12 cellular contexts compared by ENCODE assay signal in genomic region chr10:79065853-79066252, GRCh38. TPM values are rescaled to one million over a fixed set of nuclear protein-coding genes. Genes with fewer than 3 reads are reported as not detected.
DNase-seq lines count a peak whose midpoint lies in the region; ATAC-seq, FAIRE-seq and TF ChIP-seq lines count a peak whose summit lies in the region.
"Had no signal": no experiment of that assay in that cellular context is flagged by ENCODE, and none has a peak within 500 bp of the region (broad histone marks: within the 10 kb centered on the region; RNA-seq: fewer than 3 reads in every experiment).

No MANE protein-coding gene starts in this region.

- TF ChIP-seq EP300 in HepG2 (IDR thresholded peaks at IDR 0.05; ENCODE audit: low read depth in 2 of 2, low read length in 2 of 2) (no peak), HepG2 (CRISPR knock-in tag; IDR thresholded peaks at IDR 0.05; ENCODE audit: borderline replicate concordance) (no peak), stomach (IDR thresholded peaks at IDR 0.05) (no peak)

- H3K27ac Mint-ChIP-seq in activated naive CD4-positive, alpha-beta T cell treated with anti-CD3 and anti-CD28 coated beads, Interleukin-2, amount 50 U/mL, for 24 hours, result peak overlapping the region; percentile 7
- no peak overlapping the region for H3K27ac Mint-ChIP-seq in activated naive CD4-positive, alpha-beta T cell treated with anti-CD3 and anti-CD28 coated beads, Interleukin-2, amount 50 U/mL, for 72 hours
- H3K27ac Mint-ChIP-seq in T-cell, result peak overlapping the region; percentile 73 to 76
- H3K27ac Mint-ChIP-seq in Caco-2 (ENCODE audit: unreplicated experiment), result no peak overlapping the region

- H3K36me3 Mint-ChIP-seq in activated naive CD4-positive, alpha-beta T cell treated with anti-CD3 and anti-CD28 coated beads, Interleukin-2, amount 50 U/mL, for 24 hours, result no peaks in the 10 kb centered on the region
- no peaks in the 10 kb centered on the region for H3K36me3 Mint-ChIP-seq in activated naive CD4-positive, alpha-beta T cell treated with anti-CD3 and anti-CD28 coated beads, Interleukin-2, amount 50 U/mL, for 72 hours
- H3K36me3 Mint-ChIP-seq in T-cell (no peaks in the 10 kb centered on the region), Caco-2 (ENCODE audit: insufficient read depth, unreplicated experiment) (peaks cover 21% of the 10 kb centered on the region)

- H3K27me3 Mint-ChIP-seq in activated naive CD4-positive, alpha-beta T cell treated with anti-CD3 and anti-CD28 coated beads, Interleukin-2, amount 50 U/mL, for 24 hours, result no peaks in the 10 kb centered on the region
- H3K27me3 Mint-ChIP-seq in T-cell (no peaks in the 10 kb centered on the region), Caco-2 (ENCODE audit: insufficient read depth, unreplicated experiment) (no peaks in the 10 kb centered on the region)

- no peak for FAIRE-seq in HepG2 (lab: Jason Lieb, UNC)
- FAIRE-seq: GM18507 had no signal

- no peak for TF ChIP-seq RAD21 in HepG2 (CRISPR knock-in tag; IDR thresholded peaks at IDR 0.05)

- no peak overlapping the region for H2AFZ ChIP-seq in HepG2 (ENCODE audit: low read length)

- CTCF ChIA-PET in T-cell (lab: Charles Lee), result no interaction called here
- CTCF ChIA-PET in HepG2 (lab: Yijun Ruan, JAX; ENCODE audit: low intra/inter-chr PET ratio, low total read pairs), result no interaction called here
- CTCF ChIA-PET in Caco-2 (lab: Charles Lee), result interaction anchor here (0.6 to 3.5 kb wide), 7 partner anchors 11 to 130 kb away, joined by 3 to 19 read pairs (median 6); no protein-coding TSS in a partner anchor

- DNase-seq in activated naive CD4-positive, alpha-beta T cell treated with anti-CD3 and anti-CD28 coated beads, Interleukin-2, amount 50 U/mL, for 72 hours (ENCODE audit: low spot score in 2 of 2), result no peak
- DNase-seq in T-cell, result no peak
- DNase-seq in HepG2 (ENCODE audit: low spot score), result no peak
- DNase-seq in stomach, result no peak
- no peak for DNase-seq in NCI-H1930 (lab: John Stamatoyannopoulos, UW)
- no peak for DNase-seq in Caco-2
- DNase-seq in stimulated activated naive CD4-positive, alpha-beta T cell treated with Interleukin-2 at 50 U/mL for 16 hours (lab: John Stamatoyannopoulos, UW), result no peak

- POLR2A ChIA-PET in T-cell (lab: Charles Lee), result no interaction called here
- POLR2A ChIA-PET in HepG2 (lab: Yijun Ruan, JAX), result interaction anchor here (0.7 to 6.9 kb wide), 7 partner anchors 11 to 291 kb away, joined by 3 to 54 read pairs (median 4); no protein-coding TSS in a partner anchor
- POLR2A ChIA-PET in Caco-2 (lab: Charles Lee), result no interaction called here

- peaks cover 6% of the 10 kb centered on the region; the same call in 1 of the 2 replicates for H4K20me1 ChIP-seq in HepG2 (ENCODE audit: insufficient read depth, low read length)

- H3K36me3 ChIP-seq in HepG2 (replicated peaks in 1 of 2; ENCODE audit: control insufficient read depth in 1 of 2, insufficient read depth in 2 of 2, low read length in 2 of 2), result no peaks in the 10 kb centered on the region
- no peaks in the 10 kb centered on the region for H3K36me3 ChIP-seq in stomach
- H3K36me3 ChIP-seq in Caco-2 (ENCODE audit: control insufficient read depth, insufficient read depth, low read length), result no peaks in the 10 kb centered on the region
- H3K36me3 ChIP-seq: colonic mucosa, thoracic aorta had no signal

- H3K27ac ChIP-seq in HepG2 (ENCODE audit: extremely low read length, insufficient read depth, low read length) (no peak overlapping the region), stomach (peak overlapping the region; percentile 82 to 99 (median 98))
- H3K27ac ChIP-seq: epithelial cell of prostate had no signal

- peak overlapping the region; percentile 84 for H3K4me2 ChIP-seq in HepG2 (ENCODE audit: low read depth, low read length)

- ATAC-seq in activated naive CD4-positive, alpha-beta T cell treated with anti-CD3 and anti-CD28 coated beads, Interleukin-2, amount 50 U/mL, for 72 hours, result no peak
- ATAC-seq in T-cell (replicated peaks in 1 of 4) (no peak), HepG2 (no peak)

- H3K9me3 ChIP-seq in HepG2 (ENCODE audit: low read length) (no peaks in the 10 kb centered on the region), stomach (no peaks in the 10 kb centered on the region), Caco-2 (no peaks in the 10 kb centered on the region)
- H3K9me3 ChIP-seq: colonic mucosa, thoracic aorta had no signal

- H3K27me3 ChIP-seq in HepG2 (ENCODE audit: control insufficient read depth in 1 of 2, insufficient read depth in 2 of 2, low read length in 2 of 2) (no peaks in the 10 kb centered on the region; a peak in 1 of 5 replicates), stomach (no peaks in the 10 kb centered on the region), Caco-2 (replicated peaks; ENCODE audit: control insufficient read depth, insufficient read depth, low read length) (no peaks in the 10 kb centered on the region)
- H3K27me3 ChIP-seq: colonic mucosa had no signal

- H3K4me3 Mint-ChIP-seq in activated naive CD4-positive, alpha-beta T cell treated with anti-CD3 and anti-CD28 coated beads, Interleukin-2, amount 50 U/mL, for 24 hours, result peak overlapping the region; percentile 28
- H3K4me3 Mint-ChIP-seq in T-cell, result peak overlapping the region; percentile 73 to 95 (median 83)
- H3K4me3 Mint-ChIP-seq in Caco-2 (ENCODE audit: unreplicated experiment), result no peak overlapping the region

- BruUV-seq in HepG2 (replicated peaks; lab: Mats Ljungman, UMichigan), result no TSS peak
- no TSS peak for BruUV-seq in Caco-2 (replicated peaks; lab: Mats Ljungman, UMichigan)

- in situ Hi-C loops in HepG2 (cut with HindIII; ENCODE audit: extremely low pct_ligation_motif_present, low pct_unique_long_range_greater_than_20kb), result no loop called here

- no peak for TF ChIP-seq CTCF in HepG2 (CRISPR knock-in tag; IDR thresholded peaks at IDR 0.05)
- no peak for TF ChIP-seq CTCF in stomach (IDR thresholded peaks at IDR 0.05)
- no peak for TF ChIP-seq CTCF in Caco-2 (IDR thresholded peaks at IDR 0.05; ENCODE audit: insufficient read depth in 1 of 2, low read depth in 1 of 2, low read length in 1 of 2, severe bottlenecking in 1 of 2, unreplicated experiment in 1 of 2)

- WGBS in HepG2 (ENCODE audit: low lambda C conversion rate), result 44% methylated on average over 2 of the region's 2 CpGs
- 44 to 88% (median 64%) methylated on average over 2 of the region's 2 CpGs for WGBS in stomach, 5 donors

- H3K4me1 ChIP-seq in HepG2 (ENCODE audit: insufficient read depth, low read length) (peaks cover 60% of the 10 kb centered on the region), stomach (peaks cover 31 to 63% (median 60%) of the 10 kb centered on the region in 4 donors), Caco-2 (peaks cover 18% of the 10 kb centered on the region)

- peaks cover 36% of the 10 kb centered on the region for H3K4me1 Mint-ChIP-seq in activated naive CD4-positive, alpha-beta T cell treated with anti-CD3 and anti-CD28 coated beads, Interleukin-2, amount 50 U/mL, for 24 hours
- H3K4me1 Mint-ChIP-seq in T-cell, result peaks cover 39 to 50% (median 44%) of the 10 kb centered on the region in 3 donors
- H3K4me1 Mint-ChIP-seq in Caco-2 (ENCODE audit: low read depth, unreplicated experiment), result peaks cover 10% of the 10 kb centered on the region

- H3K79me2 ChIP-seq in HepG2 (ENCODE audit: insufficient read depth, low read length), result peaks cover 13% of the 10 kb centered on the region

- TF ChIP-seq POLR2A in HepG2 (IDR thresholded peaks at IDR 0.05; ENCODE audit: insufficient read depth in 1 of 2, low read depth in 2 of 2, low read length in 2 of 2) (no peak), stomach (IDR thresholded peaks at IDR 0.05) (no peak)

- H3K4me3 ChIP-seq in HepG2 (replicated peaks in 1 of 3; ENCODE audit: insufficient read depth in 1 of 3, low read depth in 2 of 3, low read length in 3 of 3) (peak overlapping the region in 1 of 3 experiments; percentile 98; a peak in 1 of 6 replicates), stomach (no peak overlapping the region), Caco-2 (ENCODE audit: low read depth, low read length) (no peak overlapping the region)

- intact Hi-C loops in HepG2 (cut with micrococcal nuclease; ENCODE audit: unreplicated experiment) (loop anchor here (2.0 to 5.0 kb wide), 2 partner anchors 213 to 409 kb away; no protein-coding TSS in a partner anchor), stomach (cut with DNase I; ENCODE audit: low total_unique reads) (no loop called here), Caco-2 (cut with micrococcal nuclease; ENCODE audit: unreplicated experiment) (loop anchor here (1.0 to 10.0 kb wide), 8 partner anchors 93 to 804 kb away; no protein-coding TSS in a partner anchor)

- no peaks in the 10 kb centered on the region for H3K9me3 Mint-ChIP-seq in activated naive CD4-positive, alpha-beta T cell treated with anti-CD3 and anti-CD28 coated beads, Interleukin-2, amount 50 U/mL, for 24 hours
- no peaks in the 10 kb centered on the region for H3K9me3 Mint-ChIP-seq in activated naive CD4-positive, alpha-beta T cell treated with anti-CD3 and anti-CD28 coated beads, Interleukin-2, amount 50 U/mL, for 72 hours
- H3K9me3 Mint-ChIP-seq in T-cell (no peaks in the 10 kb centered on the region), Caco-2 (ENCODE audit: unreplicated experiment) (no peaks in the 10 kb centered on the region)

- H3K9ac ChIP-seq in HepG2 (ENCODE audit: insufficient read depth, low read depth, low read length), result no peak overlapping the region

RNA-seq across cellular contexts. Expression of gene ZMIZ1, which starts 2.9 kb away (rescaled TPM):
- 10 to 100 TPM; 16.1 to 42.7 TPM for total RNA-seq in activated naive CD4-positive, alpha-beta T cell treated with anti-CD3 and anti-CD28 coated beads, Interleukin-2, amount 50 U/mL, for 72 hours
- 10 to 100 TPM; 16.8 to 27.1 (median 21.2) TPM for total RNA-seq in T-cell
- 5.3 and 11.0 TPM in 2 replicates for total RNA-seq in HepG2 (2016; rRNA removed; fragmentation: Illumina TruSeq; extraction: Trizol)
- total RNA-seq in HepG2 (2016; cell fraction: cytosol; rRNA removed; fragmentation: Illumina TruSeq; extraction: Trizol; ENCODE audit: low read depth), result 2.3 and 2.6 TPM in 2 replicates
- total RNA-seq in HepG2 (2016; cell fraction: insoluble cytoplasmic fraction; rRNA removed; fragmentation: Illumina TruSeq; extraction: Trizol), result 5.2 and 10.5 TPM in 2 replicates
- 7.0 and 7.7 TPM in 2 replicates for total RNA-seq in HepG2 (2016; cell fraction: membrane; rRNA removed; fragmentation: Illumina TruSeq; extraction: Trizol)
- total RNA-seq in HepG2 (2016; cell fraction: nucleus; rRNA removed; fragmentation: Illumina TruSeq; extraction: Trizol), result 9.9 and 13.1 TPM in 2 replicates
- 8.8 and 10.2 TPM in 2 replicates for polyA plus RNA-seq in HepG2 (2011; rRNA removed)
- polyA plus RNA-seq in HepG2 (2011; cell fraction: cytosol; rRNA removed), result 7.4 TPM in 2 replicates
- polyA plus RNA-seq in HepG2 (2011; cell fraction: nucleus; rRNA removed), result 42.1 and 46.0 TPM in 2 replicates
- polyA plus RNA-seq in HepG2 (2012), result 22.4 and 32.5 TPM in 2 replicates
- polyA plus RNA-seq in HepG2 (2016; cell fraction: cytosol; fragmentation: Illumina TruSeq; extraction: Trizol; ENCODE audit: low read depth), result 0.69 and 1.1 TPM in 2 replicates
- 16.0 and 20.6 TPM in 2 replicates for polyA plus RNA-seq in HepG2 (2016; cell fraction: insoluble cytoplasmic fraction; fragmentation: Illumina TruSeq; extraction: Trizol; ENCODE audit: low read depth)
- polyA plus RNA-seq in HepG2 (2016; cell fraction: membrane; fragmentation: Illumina TruSeq; extraction: Trizol; ENCODE audit: low read depth), result 2.4 and 3.8 TPM in 2 replicates
- polyA plus RNA-seq in HepG2 (2016; cell fraction: nucleus; fragmentation: Illumina TruSeq; extraction: Trizol; ENCODE audit: insufficient read depth, low read depth), result 25.8 and 26.9 TPM in 2 replicates
- 7.8 and 28.6 TPM in 2 replicates for polyA minus RNA-seq in HepG2 (2011; rRNA and poly(A)+ RNA removed; ENCODE audit: low replicate concordance)
- 19.5 and 20.1 TPM in 2 replicates for polyA minus RNA-seq in HepG2 (2011; cell fraction: cytosol; rRNA and poly(A)+ RNA removed)
- 27.4 and 29.2 TPM in 2 replicates for polyA minus RNA-seq in HepG2 (2011; cell fraction: nucleus; rRNA and poly(A)+ RNA removed)
- total RNA-seq in stomach, result 100 to 1,000 TPM in 1 of 5 donors, 10 to 100 TPM in 4; 25.9 to 103 (median 67.7) TPM
- 10 to 100 TPM; 17.7 to 20.2 (median 18.2) TPM for polyA plus RNA-seq in stomach
- total RNA-seq in Caco-2 (2022), result 42.3 and 43.7 TPM in 2 replicates

Comparison
In these comparisons a context has a peak if more than half of its experiments do, and no peak if none do; other contexts are left out.
1. H3K27ac Mint-ChIP-seq: peak in activated naive CD4-positive, alpha-beta T cell treated with anti-CD3 and anti-CD28 coated beads, Interleukin-2, amount 50 U/mL, for 24 hours (single experiment) and T-cell (2 of 2); none in activated naive CD4-positive, alpha-beta T cell treated with anti-CD3 and anti-CD28 coated beads, Interleukin-2, amount 50 U/mL, for 72 hours (0 of 2) and Caco-2 (single experiment).